In the genomic region with DNA sequence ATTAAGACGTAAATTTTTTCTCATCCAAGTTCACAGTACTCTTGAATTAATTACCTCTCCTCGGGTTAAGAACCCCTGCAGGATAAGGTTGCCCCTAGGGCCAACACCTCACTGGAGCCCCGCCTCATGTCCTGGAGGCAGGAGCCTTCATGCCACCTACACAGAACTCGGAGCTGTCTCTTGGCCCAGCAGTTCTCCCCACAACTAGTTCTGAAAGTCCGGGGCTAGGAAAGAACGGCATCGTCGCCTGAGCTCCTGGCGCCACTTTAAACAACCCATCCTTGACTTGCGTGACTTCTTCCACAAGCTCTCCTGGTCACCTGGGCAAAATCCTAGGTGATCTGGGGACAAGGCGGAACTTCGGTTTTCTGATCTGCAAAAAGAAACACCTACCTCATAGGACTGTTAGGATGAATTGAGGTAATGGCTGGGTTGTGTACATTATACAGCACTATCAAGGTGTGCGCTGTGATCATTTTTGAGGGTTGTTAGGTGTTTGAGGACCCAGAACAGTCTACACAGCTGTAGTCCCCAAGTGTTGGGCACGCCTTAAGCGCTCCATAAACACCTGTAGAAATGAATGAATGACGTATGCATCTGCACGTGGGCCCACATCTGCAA, we compare ENCODE assay signal across 8 cellular contexts. TPM values are rescaled to one million over a fixed set of nuclear protein-coding genes. Genes with fewer than 3 reads are reported as not detected.
DNase-seq lines count a peak whose midpoint lies in the region; ATAC-seq and TF ChIP-seq lines count a peak whose summit lies in the region.

No MANE protein-coding gene starts in this region.

- no peaks in the 10 kb centered on the region for H3K36me3 Mint-ChIP-seq in activated naive CD4-positive, alpha-beta T cell treated with anti-CD3 and anti-CD28 coated beads, Interleukin-2, amount 50 U/mL, for 72 hours

- no peak overlapping the region for H3K9ac ChIP-seq in SK-N-MC (ENCODE audit: insufficient read length)

- ATAC-seq in activated naive CD4-positive, alpha-beta T cell treated with anti-CD3 and anti-CD28 coated beads, Interleukin-2, amount 50 U/mL, for 72 hours, result no peak

- no peak overlapping the region for H3K27ac ChIP-seq in SK-N-MC

- no peak for DNase-seq in GM12865 (ENCODE audit: low read depth)
- no peak for DNase-seq in SK-N-MC (ENCODE audit: low read depth, low spot score)
- DNase-seq in fibroblast of the aortic adventitia (ENCODE audit: low read depth), result no peak
- DNase-seq in retinal pigment epithelial cell (ENCODE audit: low read depth), result no peak
- no peak for DNase-seq in NCI-H526 (lab: John Stamatoyannopoulos, UW)
- no peak for DNase-seq in GM10266 (ENCODE audit: extremely low spot score)
- DNase-seq in NCI-H1694 treated with DMSO at 0.1 percent for 48 hours (lab: John Stamatoyannopoulos, UW), result no peak
- DNase-seq in activated naive CD4-positive, alpha-beta T cell treated with anti-CD3 and anti-CD28 coated beads, Interleukin-2, amount 50 U/mL, for 72 hours (ENCODE audit: low spot score in 2 of 2), result no peak

- H3K4me3 ChIP-seq in GM12865 (ENCODE audit: low read depth, low read length), result peak overlapping the region; percentile 40
- peak overlapping the region; percentile 88 for H3K4me3 ChIP-seq in SK-N-MC
- peak overlapping the region; percentile 72 for H3K4me3 ChIP-seq in fibroblast of the aortic adventitia (ENCODE audit: low read depth, low read length)
- H3K4me3 ChIP-seq in retinal pigment epithelial cell (ENCODE audit: low read length), result peak overlapping the region; percentile 76

- no peaks in the 10 kb centered on the region for H3K9me3 Mint-ChIP-seq in activated naive CD4-positive, alpha-beta T cell treated with anti-CD3 and anti-CD28 coated beads, Interleukin-2, amount 50 U/mL, for 72 hours

- no peak overlapping the region for H3K27ac Mint-ChIP-seq in activated naive CD4-positive, alpha-beta T cell treated with anti-CD3 and anti-CD28 coated beads, Interleukin-2, amount 50 U/mL, for 72 hours

- TF ChIP-seq CTCF in GM12865 (IDR thresholded peaks at IDR 0.05; ENCODE audit: insufficient read depth, low read depth, low read length, missing control alignments) (no peak), fibroblast of the aortic adventitia (IDR thresholded peaks at IDR 0.05; ENCODE audit: insufficient read depth, low read length) (no peak), retinal pigment epithelial cell (conservative IDR thresholded peaks at IDR 0.05; ENCODE audit: low read depth, low read length) (no peak), GM10266 (IDR thresholded peaks at IDR 0.05; ENCODE audit: control insufficient read depth, insufficient read depth, low read depth, missing control alignments) (no peak)

- H3K36me3 ChIP-seq in SK-N-MC (ENCODE audit: insufficient read depth, low read length), result no peaks in the 10 kb centered on the region

- no peaks in the 10 kb centered on the region for H3K9me3 ChIP-seq in SK-N-MC (ENCODE audit: low read depth, low read length)

RNA-seq across cellular contexts. Expression of gene ITGA6, which starts 0.6 kb away (rescaled TPM):
- 4.0 and 29.1 TPM in 2 replicates for total RNA-seq in fibroblast of the aortic adventitia (ENCODE audit: low replicate concordance)
- 1 to 10 TPM; 3.4 to 5.0 TPM for total RNA-seq in activated naive CD4-positive, alpha-beta T cell treated with anti-CD3 and anti-CD28 coated beads, Interleukin-2, amount 50 U/mL, for 72 hours
